ENCODE assay signal across 1 cellular context in genomic region chr11:63768232-63769043, GRCh38.
TF ChIP-seq lines count a peak whose summit lies in the region.

TSS of gene ZFTA (minus strand) at chr11:63768775. CDS start at chr11:63768622, 153 bp downstream.

TF ChIP-seq in H1, 55 proteins besides CTCF, POLR2A, EP300 and RAD21:
- TF ChIP-seq POLR2AphosphoS5 (IDR thresholded peaks at IDR 0.05; ENCODE audit: low read depth, low read length): no peak
- TF ChIP-seq TAF7 (optimal IDR thresholded peaks at IDR 0.05; ENCODE audit: borderline replicate concordance, low read depth, low read length): peak; percentile 21
- TF ChIP-seq ATF3 (IDR thresholded peaks at IDR 0.05; ENCODE audit: insufficient read depth, low read depth, low read length): no peak
- no peak for TF ChIP-seq EZH2 (IDR thresholded peaks at IDR 0.05; ENCODE audit: low read depth, low read length, severe bottlenecking)
- TF ChIP-seq GABPA (IDR thresholded peaks at IDR 0.05; ENCODE audit: borderline replicate concordance, insufficient read depth, low read length): peak; percentile 20; the same call in 1 of the 2 replicates
- peak; percentile 50; the same call in 1 of the 2 replicates for TF ChIP-seq TAF1 (IDR thresholded peaks at IDR 0.05; ENCODE audit: low read depth, low read length)
- no peak for TF ChIP-seq CTBP2 (IDR thresholded peaks at IDR 0.05; ENCODE audit: borderline replicate concordance, insufficient read depth, insufficient read length, low read length)
- no peak for TF ChIP-seq CHD7 (IDR thresholded peaks at IDR 0.05; ENCODE audit: insufficient replicate concordance, low read length)
- no peak for TF ChIP-seq CBX5 (IDR thresholded peaks at IDR 0.05; ENCODE audit: low read depth, low read length)
- TF ChIP-seq MAFK (IDR thresholded peaks at IDR 0.05; ENCODE audit: low read depth, low read length): no peak
- no peak for TF ChIP-seq RFX5 (IDR thresholded peaks at IDR 0.05; ENCODE audit: borderline replicate concordance, low read depth, low read length)
- TF ChIP-seq HDAC6 (IDR thresholded peaks at IDR 0.05; ENCODE audit: low read depth, low read length): no peak
- no peak for TF ChIP-seq CHD1 (IDR thresholded peaks at IDR 0.05; ENCODE audit: low read depth, low read length)
- no peak for TF ChIP-seq SIRT6 (IDR thresholded peaks at IDR 0.05; ENCODE audit: low read length)
- no peak for TF ChIP-seq NRF1 (IDR thresholded peaks at IDR 0.05; ENCODE audit: low read depth, low read length)
- no peak for TF ChIP-seq SUZ12 (IDR thresholded peaks at IDR 0.05; ENCODE audit: low read length)
- no peak for TF ChIP-seq KDM5A (IDR thresholded peaks at IDR 0.05; ENCODE audit: low read length)
- no peak for TF ChIP-seq SP4 (IDR thresholded peaks at IDR 0.05; ENCODE audit: low read length)
- TF ChIP-seq HDAC2 (IDR thresholded peaks at IDR 0.05; ENCODE audit: borderline replicate concordance in 1 of 2, low read depth in 2 of 2, low read length in 2 of 2): no peak
- no peak for TF ChIP-seq SP1 (IDR thresholded peaks at IDR 0.05; ENCODE audit: low read depth, low read length)
- no peak for TF ChIP-seq CREB1 (IDR thresholded peaks at IDR 0.05)
- TF ChIP-seq ATF2 (IDR thresholded peaks at IDR 0.05; ENCODE audit: low read length): no peak
- peak; percentile 45; the same call in 1 of the 2 replicates for TF ChIP-seq PHF8 (conservative IDR thresholded peaks at IDR 0.05; ENCODE audit: low read depth, low read length)
- 0 out of 2 replicates have a peak, but pooled peaks have one; percentile 11 for TF ChIP-seq RBBP5 (IDR thresholded peaks at IDR 0.05; ENCODE audit: borderline replicate concordance, low read depth, low read length)
- TF ChIP-seq POU5F1 (IDR thresholded peaks at IDR 0.05; ENCODE audit: low read depth, low read length): no peak
- TF ChIP-seq FOSL1 (IDR thresholded peaks at IDR 0.05; ENCODE audit: insufficient read depth, low read depth, low read length): no peak
- TF ChIP-seq SRF (IDR thresholded peaks at IDR 0.05; ENCODE audit: low read depth, low read length): no peak
- TF ChIP-seq CEBPB (IDR thresholded peaks at IDR 0.05; ENCODE audit: low read depth, low read length): no peak
- no peak for TF ChIP-seq JUN (IDR thresholded peaks at IDR 0.05; ENCODE audit: low read depth, low read length)
- 0 out of 4 replicates have a peak, but pooled peaks of 1 of the 2 experiments have one; percentile 31 for TF ChIP-seq SIN3A (conservative IDR thresholded peaks at IDR 0.05 in 1 of 2, IDR thresholded peaks at IDR 0.05 in 1 of 2; ENCODE audit: low read depth in 1 of 2, low read length in 2 of 2)
- TF ChIP-seq USF2 (IDR thresholded peaks at IDR 0.05; ENCODE audit: low read length): no peak
- no peak for TF ChIP-seq ZNF274 (IDR thresholded peaks at IDR 0.05; ENCODE audit: borderline replicate concordance, extremely low read depth, low read length)
- TF ChIP-seq BACH1 (IDR thresholded peaks at IDR 0.05; ENCODE audit: low read length): no peak
- TF ChIP-seq TCF12 (IDR thresholded peaks at IDR 0.05; ENCODE audit: low read depth, low read length): no peak
- TF ChIP-seq CBX8 (IDR thresholded peaks at IDR 0.05; ENCODE audit: borderline replicate concordance, low read depth, low read length): no peak
- no peak for TF ChIP-seq TBP (IDR thresholded peaks at IDR 0.05; ENCODE audit: low read depth, low read length)
- no peak for TF ChIP-seq RXRA (IDR thresholded peaks at IDR 0.05; ENCODE audit: insufficient read depth, low read depth, low read length)
- no peak for TF ChIP-seq SIX5 (IDR thresholded peaks at IDR 0.05; ENCODE audit: low read depth, low read length)
- TF ChIP-seq JUND (IDR thresholded peaks at IDR 0.05; ENCODE audit: low read length): no peak
- TF ChIP-seq TEAD4 (IDR thresholded peaks at IDR 0.05; ENCODE audit: low read depth, low read length): no peak
- no peak for TF ChIP-seq SAP30 (IDR thresholded peaks at IDR 0.05; ENCODE audit: insufficient read depth, insufficient replicate concordance, low read length)
- no peak for TF ChIP-seq SP2 (IDR thresholded peaks at IDR 0.05; ENCODE audit: low read length)
- no peak for TF ChIP-seq ASH2L (IDR thresholded peaks at IDR 0.05; ENCODE audit: low read length)
- peak; percentile 64 for TF ChIP-seq MAX (IDR thresholded peaks at IDR 0.05)
- TF ChIP-seq NANOG (IDR thresholded peaks at IDR 0.05; ENCODE audit: insufficient read depth, low read depth, low read length, poor library complexity, severe bottlenecking): no peak
- TF ChIP-seq KDM1A (IDR thresholded peaks at IDR 0.05; ENCODE audit: borderline replicate concordance, low read length): no peak
- TF ChIP-seq CHD2 (IDR thresholded peaks at IDR 0.05; ENCODE audit: low read length): peak; percentile 37; the same call in 1 of the 2 replicates
- no peak for TF ChIP-seq YY1 (IDR thresholded peaks at IDR 0.05; ENCODE audit: low read depth, low read length)
- no peak for TF ChIP-seq GTF2F1 (IDR thresholded peaks at IDR 0.05; ENCODE audit: borderline replicate concordance, low read depth, low read length)
- TF ChIP-seq KDM4A (IDR thresholded peaks at IDR 0.05; ENCODE audit: low read depth, low read length, severe bottlenecking): no peak
- peak; percentile 58; the same call in 1 of the 2 replicates for TF ChIP-seq EGR1 (IDR thresholded peaks at IDR 0.05; ENCODE audit: borderline replicate concordance, low read depth, low read length)
- TF ChIP-seq E2F6 (IDR thresholded peaks at IDR 0.05): peak; percentile 53
- TF ChIP-seq BCL11A (IDR thresholded peaks at IDR 0.05; ENCODE audit: low read depth in 2 of 2, low read length in 2 of 2): no peak
- TF ChIP-seq RNF2 (IDR thresholded peaks at IDR 0.05; ENCODE audit: borderline replicate concordance, low read depth, low read length, missing control alignments, poor library complexity, severe bottlenecking): no peak
- TF ChIP-seq BRCA1 (IDR thresholded peaks at IDR 0.05; ENCODE audit: low read depth, low read length): no peak
